Comparison of ENCODE assay signal across 30 cellular contexts in the genomic region with DNA sequence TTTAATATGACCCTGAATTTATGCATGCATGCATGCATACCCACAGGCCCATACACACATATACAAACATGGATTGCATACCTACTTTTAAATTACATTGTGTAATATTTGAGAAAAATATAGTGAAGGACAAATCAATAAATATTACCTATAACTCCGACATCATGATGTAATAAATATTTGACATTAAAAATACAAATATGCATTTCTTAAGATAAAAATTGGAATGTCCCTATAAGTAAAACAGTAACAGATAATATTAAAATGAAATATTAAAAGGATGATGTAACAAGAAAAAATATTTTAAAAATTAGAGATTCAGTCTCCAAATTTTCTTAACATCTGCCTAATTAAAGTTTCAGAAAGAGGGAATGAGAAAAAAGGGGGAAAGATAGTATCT.
"Had no signal": no experiment of that assay in that cellular context is flagged by ENCODE, and none has a peak within 500 bp of the region (broad histone marks: within the 10 kb centered on the region; RNA-seq: fewer than 3 reads in every experiment).

No MANE protein-coding gene starts in this region.

- H3K9me3 ChIP-seq: colonic mucosa, gastroesophageal sphincter, heart right ventricle, lower lobe of right lung, psoas muscle, suprapubic skin, transverse colon, upper lobe of right lung, uterus had no signal

- DNase-seq: colonic mucosa; effector CD8-positive, alpha-beta T cell; endodermal cell; foreskin keratinocyte; glutamatergic neuron; heart right ventricle; hippocampal formation; immature natural killer cell; islet precursor cell; left ventricle myocardium superior; lower lobe of right lung; naive thymus-derived CD8-positive, alpha-beta T cell; nephron progenitor cell; nucleus accumbens; psoas muscle; right cardiac atrium; stimulated activated CD4-positive, alpha-beta T cell treated with anti-CD3 and anti-CD28 coated beads, Interleukin-12 subunit alpha, Interleukin-12 subunit beta, amount 100 ng/mL, for 4 hours; stimulated activated CD4-positive, alpha-beta T cell treated with anti-CD3 and anti-CD28 coated beads, Interleukin-1b, Interleukin-23, amount 100 ng/mL, for 48 hours; stimulated activated CD4-positive, alpha-beta T cell treated with anti-CD3 and anti-CD28 coated beads, Interleukin-4, amount 100 ng/mL, for 1 hour; stimulated activated CD8-positive, alpha-beta memory T cell treated with anti-CD3 and anti-CD28 coated beads, Interleukin-4, amount 100 ng/mL, for 48 hours; stimulated activated naive CD4-positive, alpha-beta T cell; stimulated activated naive CD8-positive, alpha-beta T cell treated with anti-CD3 and anti-CD28 coated beads, Interleukin-15, amount 100 ng/mL, for 72 hours; transverse colon; upper lobe of right lung; uterus had no signal

- H3K4me3 ChIP-seq: colonic mucosa, gastroesophageal sphincter, heart right ventricle, lower lobe of right lung, psoas muscle, skin epidermis, suprapubic skin, transverse colon, upper lobe of right lung, uterus had no signal

- H3K36me3 ChIP-seq: colonic mucosa, gastroesophageal sphincter, heart right ventricle, lower lobe of right lung, suprapubic skin, transverse colon, upper lobe of right lung, uterus had no signal

- H3K27ac ChIP-seq: colonic mucosa, epithelial cell of prostate, foreskin keratinocyte, gastroesophageal sphincter, heart right ventricle, lower lobe of right lung, psoas muscle, skin epidermis, suprapubic skin, transverse colon, upper lobe of right lung, uterus had no signal

- H3K27me3 ChIP-seq: colonic mucosa, foreskin keratinocyte, gastroesophageal sphincter, heart right ventricle, suprapubic skin, transverse colon, upper lobe of right lung, uterus had no signal

- ATAC-seq: esophagus mucosa; foreskin keratinocyte; gastroesophageal sphincter; heart right ventricle; left ventricle myocardium superior; lower lobe of right lung; naive thymus-derived CD8-positive, alpha-beta T cell; psoas muscle; right cardiac atrium; stimulated activated naive CD8-positive, alpha-beta T cell treated with anti-CD3 and anti-CD28 coated beads, Interleukin-15, amount 100 ng/mL, for 72 hours; upper lobe of right lung had no signal

- H3K4me1 ChIP-seq: colonic mucosa, gastroesophageal sphincter, heart right ventricle, lower lobe of right lung, psoas muscle, suprapubic skin, upper lobe of right lung, uterus had no signal
